25 cellular contexts compared by ENCODE assay signal in the genomic region with DNA sequence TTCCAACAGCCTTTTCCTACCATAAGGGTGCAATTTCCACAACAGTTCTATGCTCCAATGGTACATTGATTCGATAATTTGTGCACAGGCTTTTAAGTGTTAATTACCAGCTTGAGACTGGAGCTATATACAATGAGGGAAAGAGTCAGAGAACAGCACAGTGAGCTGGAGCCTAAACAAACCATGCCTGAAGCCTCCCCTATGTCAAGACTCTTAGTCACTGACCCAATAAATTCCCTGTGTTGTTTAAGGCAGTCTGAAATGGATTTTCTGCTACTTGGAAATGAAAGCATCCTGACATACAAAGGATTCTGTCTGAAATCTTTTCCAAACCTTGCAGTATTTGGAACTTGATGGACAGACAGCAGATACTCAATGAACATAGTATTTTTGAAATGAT.
"Had no signal": no experiment of that assay in that cellular context is flagged by ENCODE, and none has a peak within 500 bp of the region (broad histone marks: within the 10 kb centered on the region; RNA-seq: fewer than 3 reads in every experiment).

No MANE protein-coding gene starts in this region.

- H3K36me3 Mint-ChIP-seq: activated CD8-positive, alpha-beta memory T cell treated with anti-CD3 and anti-CD28 coated beads, Interleukin-2, amount 10 ng/mL, durations not matched to agents 7 days and 5 days; activated naive CD4-positive, alpha-beta T cell treated with anti-CD3 and anti-CD28 coated beads, Interleukin-2, amount 10 ng/mL, durations not matched to agents 7 days and 5 days; naive B cell had no signal

- H3K4me1 ChIP-seq: left ventricle myocardium inferior, right atrium auricular region, suprapubic skin, vagina had no signal

- H3K9me3 Mint-ChIP-seq: activated B cell treated with CpG ODN at 0.5 μM for 24 hours; activated CD4-positive, alpha-beta memory T cell treated with anti-CD3 and anti-CD28 coated beads, Interleukin-2, amount 10 ng/mL, durations not matched to agents 7 days and 5 days; activated naive CD4-positive, alpha-beta T cell treated with anti-CD3 and anti-CD28 coated beads, Interleukin-2, amount 10 ng/mL, durations not matched to agents 7 days and 5 days; activated naive CD8-positive, alpha-beta T cell treated with anti-CD3 and anti-CD28 coated beads, Interleukin-2, amount 50 U/mL, for 24 hours; effector memory CD8-positive, alpha-beta T cell; naive B cell; stimulated activated naive CD8-positive, alpha-beta T cell treated with anti-CD3 and anti-CD28 coated beads, Interleukin-15, amount 100 ng/mL, for 72 hours had no signal

- H3K27ac Mint-ChIP-seq: activated B cell treated with CpG ODN at 0.5 μM for 24 hours; activated CD4-positive, alpha-beta memory T cell treated with anti-CD3 and anti-CD28 coated beads, Interleukin-2, amount 10 ng/mL, durations not matched to agents 7 days and 5 days; activated CD8-positive, alpha-beta memory T cell treated with anti-CD3 and anti-CD28 coated beads, Interleukin-2, amount 10 ng/mL, durations not matched to agents 7 days and 5 days; activated naive CD4-positive, alpha-beta T cell treated with anti-CD3 and anti-CD28 coated beads, Interleukin-2, amount 10 ng/mL, durations not matched to agents 7 days and 5 days; activated naive CD8-positive, alpha-beta T cell treated with anti-CD3 and anti-CD28 coated beads, Interleukin-2, amount 50 U/mL, for 24 hours; effector memory CD8-positive, alpha-beta T cell; progenitor cell of endocrine pancreas; stimulated activated naive CD8-positive, alpha-beta T cell treated with anti-CD3 and anti-CD28 coated beads, Interleukin-15, amount 100 ng/mL, for 72 hours had no signal

- DNase-seq: activated B cell treated with CpG ODN at 0.5 μM for 24 hours; activated CD4-positive, alpha-beta memory T cell treated with anti-CD3 and anti-CD28 coated beads, Interleukin-2, amount 10 ng/mL, durations not matched to agents 7 days and 5 days; activated CD4-positive, alpha-beta T cell treated with anti-CD3 and anti-CD28 coated beads for 48 hours; activated CD8-positive, alpha-beta memory T cell treated with anti-CD3 and anti-CD28 coated beads, Interleukin-2, amount 10 ng/mL, durations not matched to agents 7 days and 5 days; activated naive CD4-positive, alpha-beta T cell treated with anti-CD3 and anti-CD28 coated beads, Interleukin-2, amount 10 ng/mL, durations not matched to agents 7 days and 5 days; activated naive CD8-positive, alpha-beta T cell treated with anti-CD3 and anti-CD28 coated beads, Interleukin-2, amount 50 U/mL, for 24 hours; aorta; effector memory CD8-positive, alpha-beta T cell; foreskin keratinocyte; kidney glomerular epithelial cell; left ventricle myocardium inferior; mammary epithelial cell; naive B cell; stimulated activated CD4-positive, alpha-beta T cell treated with anti-CD3 and anti-CD28 coated beads, Interleukin-15, amount 100 ng/mL, for 24 hours; stimulated activated CD4-positive, alpha-beta T cell treated with anti-CD3 and anti-CD28 coated beads, Interleukin-2, amount 100 ng/mL, for 48 hours; stimulated activated naive CD8-positive, alpha-beta T cell treated with anti-CD3 and anti-CD28 coated beads, Interleukin-15, amount 100 ng/mL, for 72 hours; transverse colon had no signal

- H3K36me3 ChIP-seq: cardiac muscle cell, left ventricle myocardium inferior, right atrium auricular region, suprapubic skin, transverse colon, vagina had no signal

- H3K27me3 ChIP-seq: cardiac muscle cell, foreskin keratinocyte, right atrium auricular region, suprapubic skin, transverse colon, vagina had no signal

- H3K9me3 ChIP-seq: left ventricle myocardium inferior, right atrium auricular region, suprapubic skin, transverse colon, vagina had no signal

- H3K4me3 Mint-ChIP-seq: activated B cell treated with CpG ODN at 0.5 μM for 24 hours; activated CD4-positive, alpha-beta memory T cell treated with anti-CD3 and anti-CD28 coated beads, Interleukin-2, amount 10 ng/mL, durations not matched to agents 7 days and 5 days; activated CD8-positive, alpha-beta memory T cell treated with anti-CD3 and anti-CD28 coated beads, Interleukin-2, amount 10 ng/mL, durations not matched to agents 7 days and 5 days; activated naive CD4-positive, alpha-beta T cell treated with anti-CD3 and anti-CD28 coated beads, Interleukin-2, amount 10 ng/mL, durations not matched to agents 7 days and 5 days; activated naive CD8-positive, alpha-beta T cell treated with anti-CD3 and anti-CD28 coated beads, Interleukin-2, amount 50 U/mL, for 24 hours; effector memory CD8-positive, alpha-beta T cell; naive B cell; neural crest cell; stimulated activated naive CD8-positive, alpha-beta T cell treated with anti-CD3 and anti-CD28 coated beads, Interleukin-15, amount 100 ng/mL, for 72 hours had no signal

- H3K27me3 Mint-ChIP-seq: activated B cell treated with CpG ODN at 0.5 μM for 24 hours; activated CD8-positive, alpha-beta memory T cell treated with anti-CD3 and anti-CD28 coated beads, Interleukin-2, amount 10 ng/mL, durations not matched to agents 7 days and 5 days; activated naive CD8-positive, alpha-beta T cell treated with anti-CD3 and anti-CD28 coated beads, Interleukin-2, amount 50 U/mL, for 24 hours; naive B cell; progenitor cell of endocrine pancreas; stimulated activated naive CD8-positive, alpha-beta T cell treated with anti-CD3 and anti-CD28 coated beads, Interleukin-15, amount 100 ng/mL, for 72 hours had no signal

- H3K4me3 ChIP-seq: cardiac muscle cell, left ventricle myocardium inferior, right atrium auricular region, skin epidermis, suprapubic skin, transverse colon, vagina had no signal

- H3K27ac ChIP-seq: cardiac muscle cell, epithelial cell of prostate, foreskin keratinocyte, left ventricle myocardium inferior, right atrium auricular region, skin epidermis, suprapubic skin, transverse colon, vagina had no signal

- H3K4me1 Mint-ChIP-seq: activated B cell treated with CpG ODN at 0.5 μM for 24 hours; activated CD4-positive, alpha-beta memory T cell treated with anti-CD3 and anti-CD28 coated beads, Interleukin-2, amount 10 ng/mL, durations not matched to agents 7 days and 5 days; activated CD8-positive, alpha-beta memory T cell treated with anti-CD3 and anti-CD28 coated beads, Interleukin-2, amount 10 ng/mL, durations not matched to agents 7 days and 5 days; activated naive CD4-positive, alpha-beta T cell treated with anti-CD3 and anti-CD28 coated beads, Interleukin-2, amount 10 ng/mL, durations not matched to agents 7 days and 5 days; activated naive CD8-positive, alpha-beta T cell treated with anti-CD3 and anti-CD28 coated beads, Interleukin-2, amount 50 U/mL, for 24 hours; naive B cell; neural crest cell; stimulated activated naive CD8-positive, alpha-beta T cell treated with anti-CD3 and anti-CD28 coated beads, Interleukin-15, amount 100 ng/mL, for 72 hours had no signal
